In the genomic region with DNA sequence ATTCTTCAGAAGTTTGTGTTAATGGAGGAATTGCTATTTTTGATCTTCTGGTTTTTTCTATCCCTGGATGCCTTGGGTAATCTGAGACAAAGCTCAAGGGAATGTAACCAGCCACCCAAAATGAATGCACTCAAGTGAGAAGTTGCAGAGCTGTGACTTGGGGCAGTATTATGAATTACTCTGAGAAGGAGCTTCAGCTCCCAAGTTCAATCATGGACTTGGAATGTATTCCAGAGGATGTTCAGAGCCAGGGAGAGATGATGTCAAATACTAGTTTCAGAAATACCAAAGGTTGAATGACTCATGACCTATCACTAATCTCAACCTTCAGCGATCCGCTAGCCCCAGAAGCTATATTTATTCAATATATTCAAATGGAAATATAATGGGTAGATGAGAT, we compare ENCODE assay signal across 13 cellular contexts.
A peak's percentile ranks its signal among the peaks of the same experiment; 100 is the strongest.
DNase-seq lines count a peak whose midpoint lies in the region; ATAC-seq and TF ChIP-seq lines count a peak whose summit lies in the region.
"Had no signal": no experiment of that assay in that cellular context is flagged by ENCODE, and none has a peak within 500 bp of the region (broad histone marks: within the 10 kb centered on the region; RNA-seq: fewer than 3 reads in every experiment).

No MANE protein-coding gene starts in this region.

- no peaks in the 10 kb centered on the region for H3K27me3 ChIP-seq in GM23248 (replicated peaks; ENCODE audit: insufficient read depth)
- H3K27me3 ChIP-seq in adipocyte (replicated peaks; ENCODE audit: control insufficient read depth, insufficient read depth, low read length), result no peaks in the 10 kb centered on the region
- H3K27me3 ChIP-seq in aorta (ENCODE audit: control insufficient read depth in 1 of 2, insufficient read depth in 2 of 2, low read length in 1 of 2), result no peaks in the 10 kb centered on the region
- H3K27me3 ChIP-seq: SJCRH30, vagina had no signal

- H4K20me1 ChIP-seq in GM23248 (ENCODE audit: insufficient read depth), result no peaks in the 10 kb centered on the region

- H3K9me3 ChIP-seq in GM23248 (ENCODE audit: low read depth), result no peaks in the 10 kb centered on the region
- peaks cover 7% of the 10 kb centered on the region for H3K9me3 ChIP-seq in adipocyte (ENCODE audit: control insufficient read depth, low read length)
- H3K9me3 ChIP-seq in aorta (ENCODE audit: control insufficient read depth, low read length), result peaks cover 6% of the 10 kb centered on the region
- H3K9me3 ChIP-seq: SJCRH30, vagina had no signal

- in situ Hi-C loops in GM23248 (cut with MboI), result no loop called here

- H3K36me3 ChIP-seq in GM23248 (ENCODE audit: low read depth), result no peaks in the 10 kb centered on the region
- H3K36me3 ChIP-seq in adipocyte (ENCODE audit: control insufficient read depth, insufficient read depth, low read length, severe bottlenecking), result no peaks in the 10 kb centered on the region
- H3K36me3 ChIP-seq in aorta (ENCODE audit: control insufficient read depth in 1 of 2, insufficient read depth in 2 of 2, low read length in 1 of 2), result no peaks in the 10 kb centered on the region
- H3K36me3 ChIP-seq: SJCRH30, vagina had no signal

- DNase-seq in GM23248, result peak; percentile 90
- peak; percentile 70 for DNase-seq in adipocyte (ENCODE audit: low read depth)
- DNase-seq in foreskin fibroblast, result peak; percentile 78 to 87
- DNase-seq in activated CD8-positive, alpha-beta memory T cell treated with anti-CD3 and anti-CD28 coated beads, Interleukin-2, amount 50 U/mL, for 48 hours, result no peak
- no peak for DNase-seq in NCI-H187 treated with DMSO at 0.1 percent for 48 hours (lab: John Stamatoyannopoulos, UW)
- no peak for DNase-seq in aorta
- DNase-seq in COLO668 (lab: John Stamatoyannopoulos, UW; ENCODE audit: unreplicated experiment), result no peak
- DNase-seq: activated CD8-positive, alpha-beta T cell treated with anti-CD3 and anti-CD28 coated beads for 36 hours; central memory CD4-positive, alpha-beta T cell; right cardiac atrium; SJCRH30; stimulated activated naive B cell treated with anti-CD40 and anti-IgM and Interleukin-4, amounts not matched to agents 10 μg/mL and 1 μg/mL and 100 μg/mL, for 72 hours had no signal

- no peak overlapping the region for H2AFZ ChIP-seq in GM23248

- WGBS in GM23248 (ENCODE audit: low coverage in 1 of 2, low lambda C conversion rate in 2 of 2, missing lambda C conversion rate in 2 of 2), 2 experiments, result 26 to 33% methylated on average over 2 of the region's 2 CpGs
- 52 to 59% methylated on average over 2 of the region's 2 CpGs for WGBS in aorta, 2 donors

- intact Hi-C loops in aorta (cut with DNase I), result no loop called here

- no peak for TF ChIP-seq CTCF in foreskin fibroblast (IDR thresholded peaks at IDR 0.05; ENCODE audit: low read depth, low read length)

- H3K9me2 ChIP-seq in GM23248 (ENCODE audit: insufficient read depth), result no peaks in the 10 kb centered on the region

- no peak overlapping the region for H3K9ac ChIP-seq in GM23248
- H3K9ac ChIP-seq in adipocyte (ENCODE audit: low read length), result no peak overlapping the region

- H3K27ac ChIP-seq in GM23248 (peak overlapping the region; percentile 44), aorta (ENCODE audit: low read depth in 1 of 2, low read length in 2 of 2) (no peak overlapping the region)
- H3K27ac ChIP-seq: SJCRH30, vagina had no signal

- peak overlapping the region; percentile 38 for H3K4me2 ChIP-seq in GM23248 (ENCODE audit: unreplicated experiment)

- H3K4me3 ChIP-seq in GM23248 (no peak overlapping the region), adipocyte (ENCODE audit: low read length) (no peak overlapping the region), foreskin fibroblast (ENCODE audit: low read depth in 1 of 2, low read length in 2 of 2) (no peak overlapping the region), aorta (ENCODE audit: low read length in 2 of 2) (no peak overlapping the region)
- H3K4me3 ChIP-seq: SJCRH30, vagina had no signal

- H3K79me2 ChIP-seq in GM23248 (ENCODE audit: insufficient read depth), result no peaks in the 10 kb centered on the region

- no peak for ATAC-seq in aorta (ENCODE audit: low FRiP score)
- ATAC-seq: activated CD8-positive, alpha-beta T cell treated with anti-CD3 and anti-CD28 coated beads for 36 hours; right cardiac atrium; stimulated activated naive B cell treated with anti-CD40 and anti-IgM and Interleukin-4, amounts not matched to agents 10 μg/mL and 1 μg/mL and 100 μg/mL, for 72 hours had no signal

- H3F3A ChIP-seq in GM23248 (ENCODE audit: insufficient read depth), result peaks cover 24% of the 10 kb centered on the region

- H3K4me1 ChIP-seq in GM23248 (ENCODE audit: insufficient read depth) (peaks cover 30% of the 10 kb centered on the region), adipocyte (ENCODE audit: control insufficient read depth, insufficient read depth, low read length) (peaks cover 12% of the 10 kb centered on the region), aorta (ENCODE audit: control insufficient read depth in 1 of 2, insufficient read depth in 2 of 2, low read length in 2 of 2) (no peaks in the 10 kb centered on the region)
- H3K4me1 ChIP-seq: SJCRH30, vagina had no signal

Comparison
In these comparisons a context has a peak if more than half of its experiments do, and no peak if none do; other contexts are left out.
1. DNase-seq: peak in GM23248 (single experiment), adipocyte (single experiment) and foreskin fibroblast (2 of 2); none in activated CD8-positive, alpha-beta memory T cell treated with anti-CD3 and anti-CD28 coated beads, Interleukin-2, amount 50 U/mL, for 48 hours (single experiment), NCI-H187 treated with DMSO at 0.1 percent for 48 hours (single experiment), aorta (0 of 2) and COLO668 (single experiment).